15 cellular contexts compared by ENCODE assay signal in the genomic region with DNA sequence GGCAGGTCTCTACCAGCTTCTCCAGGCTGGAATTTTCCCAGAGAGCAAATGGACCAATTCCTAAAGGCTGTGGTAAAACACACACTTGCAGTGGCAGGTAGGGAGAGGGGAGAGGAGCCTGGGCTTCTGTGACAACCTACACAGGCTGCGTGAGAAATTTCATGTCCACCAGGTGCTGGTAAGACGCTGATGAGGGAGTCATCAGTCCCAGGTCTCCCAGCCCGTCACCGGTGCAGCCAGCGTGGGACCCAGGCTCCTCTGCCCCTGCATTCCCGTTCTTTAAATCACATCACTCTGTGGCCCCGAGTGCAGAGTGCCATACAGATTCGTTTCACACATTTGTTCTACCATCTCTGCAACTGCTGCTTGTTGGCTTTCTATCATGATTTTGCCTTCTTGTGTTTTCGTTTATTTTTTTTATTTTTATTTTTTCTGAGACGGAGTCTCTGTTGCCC. TPM values are rescaled to one million over a fixed set of nuclear protein-coding genes. Genes with fewer than 3 reads are reported as not detected.
DNase-seq lines count a peak whose midpoint lies in the region; ATAC-seq and TF ChIP-seq lines count a peak whose summit lies in the region.
"Had no signal": no experiment of that assay in that cellular context is flagged by ENCODE, and none has a peak within 500 bp of the region (broad histone marks: within the 10 kb centered on the region; RNA-seq: fewer than 3 reads in every experiment).

No MANE protein-coding gene starts in this region.

- TF ChIP-seq CTCF in left ventricle myocardium inferior (IDR thresholded peaks at IDR 0.05; ENCODE audit: borderline replicate concordance) (no peak), stomach (IDR thresholded peaks at IDR 0.05) (no peak), lower lobe of right lung (IDR thresholded peaks at IDR 0.05) (no peak)

- DNase-seq in left ventricle myocardium inferior (no peak), left cardiac atrium (no peak), SK-N-MC (ENCODE audit: low read depth, low spot score) (no peak), islet precursor cell (peak; percentile 40), stomach (no peak), mucosa of gallbladder (ENCODE audit: low spot score) (no peak), lower lobe of right lung (no peak), NCI-H510A treated with DMSO at 0.1 percent for 48 hours (lab: John Stamatoyannopoulos, UW) (no peak)
- DNase-seq: 8988T; CD8-positive, alpha-beta T cell; H9; NCI-H1417; NCI-H187 treated with DMSO at 0.1 percent for 48 hours; NCI-H345; NCI-H69 had no signal

- intact Hi-C loops in left ventricle myocardium inferior (cut with micrococcal nuclease), result no loop called here
- intact Hi-C loops in left cardiac atrium (cut with DNase I), result no loop called here
- intact Hi-C loops in stomach (cut with DNase I; ENCODE audit: low total_unique reads), result no loop called here
- intact Hi-C loops in lower lobe of right lung (cut with DNase I), result no loop called here

- H3K9ac ChIP-seq in SK-N-MC (ENCODE audit: insufficient read length), result no peak overlapping the region

- no peak for ATAC-seq in left cardiac atrium
- no peak for ATAC-seq in lower lobe of right lung
- ATAC-seq: CD8-positive, alpha-beta T cell had no signal

- H3K36me3 ChIP-seq in left ventricle myocardium inferior (no peaks in the 10 kb centered on the region), SK-N-MC (ENCODE audit: insufficient read depth, low read length) (no peaks in the 10 kb centered on the region), stomach (no peaks in the 10 kb centered on the region), lower lobe of right lung (no peaks in the 10 kb centered on the region)

- peaks cover 37% of the 10 kb centered on the region for H3K4me1 ChIP-seq in left ventricle myocardium inferior
- H3K4me1 ChIP-seq in stomach, result peaks cover 6 to 30% (median 25%) of the 10 kb centered on the region in 4 donors
- H3K4me1 ChIP-seq in lower lobe of right lung, result peaks cover 8% of the 10 kb centered on the region

- no peak for TF ChIP-seq POLR2A in stomach (IDR thresholded peaks at IDR 0.05)

- H3K4me3 ChIP-seq in left ventricle myocardium inferior, result no peak overlapping the region
- H3K4me3 ChIP-seq in SK-N-MC, result peak overlapping the region; percentile 44
- H3K4me3 ChIP-seq in stomach, result no peak overlapping the region
- H3K4me3 ChIP-seq in lower lobe of right lung, result no peak overlapping the region

- H3K27me3 ChIP-seq in left ventricle myocardium inferior (ENCODE audit: low read depth) (no peaks in the 10 kb centered on the region), stomach (peaks cover 0 to 7% (median 0%) of the 10 kb centered on the region in 3 donors), lower lobe of right lung (ENCODE audit: low read depth) (no peaks in the 10 kb centered on the region)

- H3K9me3 ChIP-seq in left ventricle myocardium inferior (replicated peaks), result no peaks in the 10 kb centered on the region
- no peaks in the 10 kb centered on the region for H3K9me3 ChIP-seq in SK-N-MC (ENCODE audit: low read depth, low read length)
- no peaks in the 10 kb centered on the region for H3K9me3 ChIP-seq in stomach
- H3K9me3 ChIP-seq in lower lobe of right lung, result no peaks in the 10 kb centered on the region

- 37 to 76% (median 45%) methylated on average over 10 of the region's 10 CpGs for WGBS in stomach, 5 donors

- TF ChIP-seq EP300 in stomach (IDR thresholded peaks at IDR 0.05), result no peak

- peak overlapping the region; percentile 49 for H3K27ac ChIP-seq in left ventricle myocardium inferior (replicated peaks)
- H3K27ac ChIP-seq in SK-N-MC, result peak overlapping the region; percentile 51
- peak overlapping the region; percentile 3 to 81 (median 60) for H3K27ac ChIP-seq in stomach
- no peak overlapping the region for H3K27ac ChIP-seq in lower lobe of right lung

RNA-seq across cellular contexts. Expression of gene SNRPA1, which starts 54.5 kb away (rescaled TPM):
- total RNA-seq in left ventricle myocardium inferior (26.8 TPM), left cardiac atrium (10 to 100 TPM; 26.7 to 36.7 TPM), stomach (10 to 100 TPM in 4 of 5 donors, 1 to 10 TPM in 1; 3.5 to 75.6 (median 32.1) TPM), mucosa of gallbladder (33.2 TPM), lower lobe of right lung (35.4 TPM)
- 10 to 100 TPM; 58.9 to 61.7 (median 59.1) TPM for polyA plus RNA-seq in stomach
